In genomic region chr6:146892613-146893401, GRCh38 we compare ENCODE assay signal across 11 cellular contexts.
DNase-seq lines count a peak whose midpoint lies in the region; ATAC-seq and TF ChIP-seq lines count a peak whose summit lies in the region.
"Had no signal": no experiment of that assay in that cellular context is flagged by ENCODE, and none has a peak within 500 bp of the region (broad histone marks: within the 10 kb centered on the region; RNA-seq: fewer than 3 reads in every experiment).

No MANE protein-coding gene starts in this region.

- H3K36me3 ChIP-seq in mammary epithelial cell (ENCODE audit: insufficient read depth, low read length): no peaks in the 10 kb centered on the region
- no peaks in the 10 kb centered on the region for H3K36me3 ChIP-seq in RWPE2 (ENCODE audit: low read depth)
- H3K36me3 ChIP-seq in smooth muscle cell (ENCODE audit: low read depth): no peaks in the 10 kb centered on the region

- no peak overlapping the region for H3K4ac ChIP-seq in H9 (ENCODE audit: low read depth, low read length)

- peaks cover 12% of the 10 kb centered on the region for H3K4me1 Mint-ChIP-seq in MCF 10A (ENCODE audit: insufficient read depth, unreplicated experiment)
- H3K4me1 Mint-ChIP-seq in H9: peaks cover 0 to 4% of the 10 kb centered on the region in 2 experiments; a peak in 1 of 4 replicates
- no peaks in the 10 kb centered on the region for H3K4me1 Mint-ChIP-seq in activated T-cell treated with anti-CD3 and anti-CD28 coated beads, Interleukin-2, amount 50 U/mL, for 4 hours (ENCODE audit: low read depth)

- H3K9me3 Mint-ChIP-seq in MCF 10A (ENCODE audit: unreplicated experiment): peaks cover 8% of the 10 kb centered on the region
- H3K9me3 Mint-ChIP-seq in H9: no peaks in the 10 kb centered on the region
- no peaks in the 10 kb centered on the region for H3K9me3 Mint-ChIP-seq in activated T-cell treated with anti-CD3 and anti-CD28 coated beads, Interleukin-2, amount 50 U/mL, for 4 hours
- H3K9me3 Mint-ChIP-seq: memory B cell had no signal

- no peak overlapping the region for H3K56ac ChIP-seq in H9 (ENCODE audit: insufficient read length, low read depth, low read length)

- no peaks in the 10 kb centered on the region for H3K79me1 ChIP-seq in H9 (ENCODE audit: insufficient read depth, low read depth, low read length, poor library complexity, severe bottlenecking)

- no peak overlapping the region for H2BK5ac ChIP-seq in H9 (ENCODE audit: insufficient read length, low read length)

- 5% methylated on average over 2 of the region's 2 CpGs for WGBS in mammary epithelial cell (ENCODE audit: low coverage, missing lambda C conversion rate)
- WGBS in smooth muscle cell (ENCODE audit: low lambda C conversion rate): 79% methylated on average over 2 of the region's 2 CpGs
- no CpG with 5 or more reads among the region's 2 CpGs for WGBS in H9 (ENCODE audit: extremely low coverage, insufficient read length, low lambda C conversion rate)

- H4K5ac ChIP-seq in H9 (ENCODE audit: insufficient read length, low read depth, low read length): no peak overlapping the region

- peak; percentile 49; the same call in 2 of the 3 replicates for ATAC-seq in RWPE2 (ENCODE audit: low read depth)
- no peak for ATAC-seq in activated T-cell treated with anti-CD3 and anti-CD28 coated beads, Interleukin-2, amount 50 U/mL, for 4 hours
- ATAC-seq in HG03460 (IDR thresholded peaks at IDR 0.05; ENCODE audit: unreplicated experiment): no peak

- dilution Hi-C loops in mammary epithelial cell (cut with HindIII; ENCODE audit: low sequenced_read_pairs): no loop called here

- H3K27me3 Mint-ChIP-seq in MCF 10A (ENCODE audit: insufficient read depth, unreplicated experiment) (no peaks in the 10 kb centered on the region), H9 (ENCODE audit: low read depth) (no peaks in the 10 kb centered on the region; the same call in 1 of the 2 replicates)
- H3K27me3 Mint-ChIP-seq in activated T-cell treated with anti-CD3 and anti-CD28 coated beads, Interleukin-2, amount 50 U/mL, for 4 hours (ENCODE audit: low read depth): no peaks in the 10 kb centered on the region

- no peaks in the 10 kb centered on the region for H4K20me1 ChIP-seq in mammary epithelial cell (ENCODE audit: insufficient read depth, low read length)
- H4K20me1 ChIP-seq in smooth muscle cell (ENCODE audit: low read depth): no peaks in the 10 kb centered on the region
- H4K20me1 ChIP-seq in H9 (ENCODE audit: control insufficient read depth, insufficient read depth, insufficient read length): no peaks in the 10 kb centered on the region

- no peak overlapping the region for H4K8ac ChIP-seq in H9 (replicated peaks; ENCODE audit: insufficient read length, low read depth, low read length)

- H3K36me3 Mint-ChIP-seq in MCF 10A (ENCODE audit: insufficient read depth, unreplicated experiment): no peaks in the 10 kb centered on the region
- H3K36me3 Mint-ChIP-seq in H9 (ENCODE audit: insufficient read depth in 1 of 3, low read depth in 3 of 3): no peaks in the 10 kb centered on the region; a peak in 1 of 7 replicates
- no peaks in the 10 kb centered on the region for H3K36me3 Mint-ChIP-seq in activated T-cell treated with anti-CD3 and anti-CD28 coated beads, Interleukin-2, amount 50 U/mL, for 4 hours (ENCODE audit: insufficient read depth)
- H3K36me3 Mint-ChIP-seq: memory B cell had no signal

- H3K9me3 ChIP-seq in mammary epithelial cell (replicated peaks; ENCODE audit: insufficient read depth, low read length) (no peaks in the 10 kb centered on the region), RWPE2 (ENCODE audit: severe bottlenecking) (no peaks in the 10 kb centered on the region), smooth muscle cell (replicated peaks; ENCODE audit: low read depth) (no peaks in the 10 kb centered on the region), H9 (ENCODE audit: control insufficient read depth, low read depth, low read length) (no peaks in the 10 kb centered on the region)

- CTCF ChIA-PET in mammary epithelial cell (lab: Charles Lee; ENCODE audit: low non-redundant PET): no interaction called here
- CTCF ChIA-PET in MCF 10A (lab: Yijun Ruan, JAX): interaction anchor here (3.6 kb wide), 1 partner anchor 9 kb away, joined by 20 read pairs; no protein-coding TSS in a partner anchor

- DNase-seq in mammary epithelial cell (peak; percentile 34), MCF 10A (ENCODE audit: unreplicated experiment) (no peak), RWPE2 (ENCODE audit: low spot score) (no peak), fibroblast of the aortic adventitia (ENCODE audit: low read depth) (peak; percentile 63), smooth muscle cell (lab: John Stamatoyannopoulos, UW; ENCODE audit: unreplicated experiment) (no peak), H9 (no peak)
- DNase-seq in activated T-cell treated with anti-CD3 and anti-CD28 coated beads, Interleukin-2, amount 50 U/mL, for 4 hours: no peak
- DNase-seq: activated naive CD4-positive, alpha-beta T cell; stimulated activated naive CD4-positive, alpha-beta T cell had no signal

- H3K9ac ChIP-seq in mammary epithelial cell (ENCODE audit: insufficient read depth, low read length): no peak overlapping the region
- no peak overlapping the region for H3K9ac ChIP-seq in smooth muscle cell (ENCODE audit: low read depth)
- H3K9ac ChIP-seq in H9 (ENCODE audit: extremely low read depth, insufficient read length, low read length): no peak overlapping the region

- no peak overlapping the region for H2BK20ac ChIP-seq in H9 (ENCODE audit: low read depth, low read length, poor library complexity, severe bottlenecking)

- H2AFZ ChIP-seq in mammary epithelial cell (ENCODE audit: low read depth, low read length) (peak overlapping the region; percentile 49), smooth muscle cell (ENCODE audit: low read depth) (no peak overlapping the region), H9 (ENCODE audit: low read length) (no peak overlapping the region)

- TF ChIP-seq CTCF in mammary epithelial cell (conservative IDR thresholded peaks at IDR 0.05 in 1 of 2, IDR thresholded peaks at IDR 0.05 in 1 of 2; ENCODE audit: extremely low read depth in 1 of 2, insufficient read depth in 1 of 2, low read depth in 1 of 2, low read length in 2 of 2) (no peak), MCF 10A (IDR thresholded peaks at IDR 0.05; ENCODE audit: unreplicated experiment) (no peak), RWPE2 (IDR thresholded peaks at IDR 0.05; ENCODE audit: poor library complexity, severe bottlenecking) (no peak), fibroblast of the aortic adventitia (IDR thresholded peaks at IDR 0.05; ENCODE audit: insufficient read depth, low read length) (no peak), smooth muscle cell (IDR thresholded peaks at IDR 0.05; ENCODE audit: borderline replicate concordance, insufficient read depth, poor library complexity, severe bottlenecking) (no peak), H9 (conservative IDR thresholded peaks at IDR 0.05) (no peak)

- H3K4me2 ChIP-seq in mammary epithelial cell (ENCODE audit: insufficient read depth, low read depth, low read length) (no peak overlapping the region), smooth muscle cell (peak overlapping the region; percentile 12), H9 (ENCODE audit: insufficient read depth, insufficient read length, low read length) (no peak overlapping the region)

- no peak overlapping the region for H3K23ac ChIP-seq in H9 (ENCODE audit: insufficient read length, low read depth, low read length)

- no peak overlapping the region for H3K4me3 ChIP-seq in mammary epithelial cell (replicated peaks in 1 of 3; ENCODE audit: insufficient read depth in 1 of 3, low read depth in 2 of 3, low read length in 3 of 3)
- no peak overlapping the region for H3K4me3 ChIP-seq in RWPE2 (ENCODE audit: severe bottlenecking)
- no peak overlapping the region for H3K4me3 ChIP-seq in fibroblast of the aortic adventitia (ENCODE audit: low read depth, low read length)
- no peak overlapping the region for H3K4me3 ChIP-seq in smooth muscle cell

- H3K79me2 ChIP-seq in mammary epithelial cell (ENCODE audit: insufficient read depth, low read length) (no peaks in the 10 kb centered on the region), smooth muscle cell (ENCODE audit: low read depth) (no peaks in the 10 kb centered on the region), H9 (ENCODE audit: insufficient read depth, low read length) (no peaks in the 10 kb centered on the region)

- H2BK15ac ChIP-seq in H9 (ENCODE audit: low read depth, low read length): no peak overlapping the region

- H3K27ac Mint-ChIP-seq in MCF 10A (ENCODE audit: low read depth, unreplicated experiment) (no peak overlapping the region), H9 (no peak overlapping the region)
- H3K27ac Mint-ChIP-seq: memory B cell had no signal

- no peak overlapping the region for H4K91ac ChIP-seq in H9 (ENCODE audit: insufficient read length, low read depth, low read length)

- in situ Hi-C loops in mammary epithelial cell (cut with MboI; ENCODE audit: low sequenced_read_pairs in 2 of 2): no loop called here

- no peak overlapping the region for H2BK12ac ChIP-seq in H9 (ENCODE audit: insufficient read length, low read depth, low read length)

- H3K4me1 ChIP-seq in mammary epithelial cell (ENCODE audit: insufficient read depth, low read length): peaks cover 6% of the 10 kb centered on the region
- peaks cover 5% of the 10 kb centered on the region for H3K4me1 ChIP-seq in RWPE2 (ENCODE audit: insufficient read depth, poor library complexity, severe bottlenecking)
- peaks cover 3% of the 10 kb centered on the region for H3K4me1 ChIP-seq in smooth muscle cell (ENCODE audit: low read depth)
- no peaks in the 10 kb centered on the region for H3K4me1 ChIP-seq in H9 (ENCODE audit: insufficient read depth, low read length)

- no peak overlapping the region for H3K4me3 Mint-ChIP-seq in MCF 10A (ENCODE audit: unreplicated experiment)
- no peak overlapping the region for H3K4me3 Mint-ChIP-seq in H9
- no peak overlapping the region for H3K4me3 Mint-ChIP-seq in activated T-cell treated with anti-CD3 and anti-CD28 coated beads, Interleukin-2, amount 50 U/mL, for 4 hours
- H3K4me3 Mint-ChIP-seq: memory B cell had no signal

- H3K23me2 ChIP-seq in H9 (ENCODE audit: insufficient read length, low read depth, low read length, poor library complexity, severe bottlenecking): no peaks in the 10 kb centered on the region

- no peaks in the 10 kb centered on the region for H3K27me3 ChIP-seq in mammary epithelial cell (ENCODE audit: insufficient read depth, low read length)
- H3K27me3 ChIP-seq in RWPE2 (ENCODE audit: insufficient read depth, poor library complexity, severe bottlenecking): no peaks in the 10 kb centered on the region
- no peaks in the 10 kb centered on the region for H3K27me3 ChIP-seq in smooth muscle cell (ENCODE audit: low read depth)
- no peaks in the 10 kb centered on the region for H3K27me3 ChIP-seq in H9 (ENCODE audit: insufficient read depth, low read length)

- POLR2A ChIA-PET in MCF 10A (lab: Yijun Ruan, JAX): interaction anchor here (0.8 kb wide), 1 partner anchor 1285 kb away, joined by 3 read pairs; no protein-coding TSS in a partner anchor

- BruUV-seq in mammary epithelial cell (replicated peaks; lab: Mats Ljungman, UMichigan) (no TSS peak), MCF 10A (replicated peaks; lab: Mats Ljungman, UMichigan) (no TSS peak)

- no peaks in the 10 kb centered on the region for H3F3A ChIP-seq in smooth muscle cell (ENCODE audit: low read depth)

- intact Hi-C loops in mammary epithelial cell (cut with micrococcal nuclease): no loop called here
- intact Hi-C loops in MCF 10A (cut with micrococcal nuclease): no loop called here

- no peak overlapping the region for H2BK120ac ChIP-seq in H9 (ENCODE audit: low read depth, low read length, poor library complexity, severe bottlenecking)

- H3K18ac ChIP-seq in H9 (ENCODE audit: insufficient read length, low read depth, low read length): no peak overlapping the region

- no peak overlapping the region for H3T11ph ChIP-seq in H9 (ENCODE audit: low read length)

- no peak overlapping the region for H2AK5ac ChIP-seq in H9 (ENCODE audit: insufficient read length, low read length)

- no peak overlapping the region for H3K14ac ChIP-seq in H9 (ENCODE audit: insufficient read depth, low read length)

- no peak overlapping the region for H3K27ac ChIP-seq in mammary epithelial cell (ENCODE audit: insufficient read depth, low read depth, low read length)
- no peak overlapping the region for H3K27ac ChIP-seq in RWPE2 (ENCODE audit: poor library complexity, severe bottlenecking)
- peak overlapping the region; percentile 81 for H3K27ac ChIP-seq in smooth muscle cell (ENCODE audit: low read depth)
- no peak overlapping the region for H3K27ac ChIP-seq in H9 (ENCODE audit: insufficient read length, low read depth, low read length)

Comparison
In these comparisons a context has a peak if more than half of its experiments do, and no peak if none do; other contexts are left out.
1. DNase-seq: peak in mammary epithelial cell (single experiment) and fibroblast of the aortic adventitia (single experiment); none in MCF 10A (single experiment), RWPE2 (single experiment), smooth muscle cell (single experiment), H9 (single experiment) and activated T-cell treated with anti-CD3 and anti-CD28 coated beads, Interleukin-2, amount 50 U/mL, for 4 hours (single experiment).